In genomic region chr1:153533689-153534201, GRCh38 we compare ENCODE assay signal across 8 cellular contexts. TPM values are rescaled to one million over a fixed set of nuclear protein-coding genes. Genes with fewer than 3 reads are reported as not detected.
DNase-seq lines count a peak whose midpoint lies in the region; ATAC-seq, FAIRE-seq and TF ChIP-seq lines count a peak whose summit lies in the region.

No MANE protein-coding gene starts in this region.

- no peak overlapping the region for H3K27ac ChIP-seq in H1 (ENCODE audit: low read depth, low read length)
- H3K27ac ChIP-seq in muscle layer of colon (ENCODE audit: low read depth, low read length): peak overlapping the region; percentile 92

- peaks cover 42% of the 10 kb centered on the region for H3K36me3 Mint-ChIP-seq in activated CD4-positive, alpha-beta T cell treated with anti-CD3 and anti-CD28 coated beads, Interleukin-2, amount 10 ng/mL, durations not matched to agents 7 days and 5 days (ENCODE audit: low read depth)
- peaks cover 26% of the 10 kb centered on the region for H3K36me3 Mint-ChIP-seq in T-cell

- H3K9ac ChIP-seq in H1 (replicated peaks in 1 of 4; ENCODE audit: extremely low read depth in 1 of 4, low read depth in 3 of 4, low read length in 3 of 4) (no peak overlapping the region), muscle layer of colon (ENCODE audit: low read length) (peak overlapping the region; percentile 94)

- peaks cover 2% of the 10 kb centered on the region for H3K23me2 ChIP-seq in H1 (ENCODE audit: low read depth, low read length)

- no peak for TF ChIP-seq POLR2A in H1 (IDR thresholded peaks at IDR 0.05; ENCODE audit: control extremely low read depth in 1 of 2, low read depth in 2 of 2, low read length in 2 of 2)

- H3K27ac Mint-ChIP-seq in activated CD4-positive, alpha-beta T cell treated with anti-CD3 and anti-CD28 coated beads, Interleukin-2, amount 10 ng/mL, durations not matched to agents 7 days and 5 days: peak overlapping the region; percentile 98
- H3K27ac Mint-ChIP-seq in T-cell: peak overlapping the region; percentile 91 to 97

- no peak for ATAC-seq in T-cell (replicated peaks in 1 of 4)
- ATAC-seq in GM19395 (IDR thresholded peaks at IDR 0.05; ENCODE audit: unreplicated experiment): no peak
- no peak for ATAC-seq in activated CD4-positive, CD25-positive, alpha-beta regulatory T cell treated with anti-CD3 and anti-CD28 coated beads, Interleukin-2, amount 50 U/mL, for 24 hours

- peaks cover 0 to 19% (median 6%) of the 10 kb centered on the region in 4 experiments; a peak in 5 of 7 replicates for H3K27me3 ChIP-seq in H1 (replicated peaks in 1 of 4; ENCODE audit: control insufficient read depth in 3 of 4, extremely low read depth in 1 of 4, insufficient read depth in 3 of 4, low read length in 3 of 4)
- no peaks in the 10 kb centered on the region for H3K27me3 ChIP-seq in muscle layer of colon (ENCODE audit: control insufficient read depth in 1 of 2, insufficient read depth in 2 of 2, low read length in 2 of 2)

- no peak for TF ChIP-seq CTCF in H1 (IDR thresholded peaks at IDR 0.05; ENCODE audit: control extremely low read depth in 1 of 3, insufficient read depth in 1 of 3, low read depth in 1 of 3, low read length in 3 of 3)

- H3K79me2 ChIP-seq in H1 (ENCODE audit: control insufficient read depth in 1 of 2, insufficient read depth in 2 of 2, low read length in 2 of 2): no peaks in the 10 kb centered on the region

- no peak overlapping the region for H3K4ac ChIP-seq in H1 (replicated peaks; ENCODE audit: insufficient read length, low read depth, low read length)

- POLR2A ChIA-PET in activated CD4-positive, alpha-beta T cell treated with anti-CD3 and anti-CD28 coated beads, Interleukin-2, amount 10 ng/mL, durations not matched to agents 7 days and 5 days (lab: Charles Lee): interaction anchor here (1.7 kb wide), 1 partner anchor 34 kb away, joined by 6 read pairs; no protein-coding TSS in a partner anchor
- POLR2A ChIA-PET in T-cell (lab: Charles Lee) (interaction anchor here (1.1 to 1.9 kb wide), 2 partner anchors 35 to 100 kb away, joined by 3 to 7 read pairs; partner anchors contain the start of gene CHTOP (in 1 of the 2)), H1 (lab: Charles Lee; ENCODE audit: partially characterized antibody) (interaction anchor here (0.8 to 3.3 kb wide), 14 partner anchors 11 to 129 kb away, joined by 3 to 17 read pairs (median 5); partner anchors contain the start of genes CHTOP, S100A13 and S100A3)

- H3K4me3 Mint-ChIP-seq in activated CD4-positive, alpha-beta T cell treated with anti-CD3 and anti-CD28 coated beads, Interleukin-2, amount 10 ng/mL, durations not matched to agents 7 days and 5 days: peak overlapping the region; percentile 96
- peak overlapping the region; percentile 90 to 94 (median 94) for H3K4me3 Mint-ChIP-seq in T-cell

- H2AK5ac ChIP-seq in H1 (ENCODE audit: low read depth, low read length): peak overlapping the region; percentile 3; the same call in 1 of the 2 replicates

- no peak overlapping the region for H4K5ac ChIP-seq in H1 (ENCODE audit: insufficient read length, low read depth, low read length)

- no peak overlapping the region for H2AFZ ChIP-seq in H1 (ENCODE audit: low read length)

- no peak for DNase-seq in activated CD4-positive, alpha-beta T cell treated with anti-CD3 and anti-CD28 coated beads, Interleukin-2, amount 10 ng/mL, durations not matched to agents 7 days and 5 days
- no peak for DNase-seq in activated CD4-positive, alpha-beta T cell treated with anti-CD3 and anti-CD28 coated beads, Interleukin-2, amount 50 U/mL, for 1 hour
- DNase-seq in T-cell (no peak), H1 (ENCODE audit: low read depth in 1 of 2, low spot score in 2 of 2) (no peak), NCI-H524 treated with DMSO at 0.1 percent for 48 hours (lab: John Stamatoyannopoulos, UW) (no peak)

- no peak for TF ChIP-seq RAD21 in H1 (IDR thresholded peaks at IDR 0.05 in 1 of 2, conservative IDR thresholded peaks at IDR 0.05 in 1 of 2; ENCODE audit: low read depth in 2 of 2, low read length in 2 of 2)

- peak overlapping the region; percentile 32 for H4K91ac ChIP-seq in H1 (replicated peaks; ENCODE audit: insufficient read length, low read length)

- peaks cover 69% of the 10 kb centered on the region for H3K4me1 Mint-ChIP-seq in activated CD4-positive, alpha-beta T cell treated with anti-CD3 and anti-CD28 coated beads, Interleukin-2, amount 10 ng/mL, durations not matched to agents 7 days and 5 days
- peaks cover 57 to 79% (median 70%) of the 10 kb centered on the region in 3 donors for H3K4me1 Mint-ChIP-seq in T-cell

- H3K4me1 ChIP-seq in H1 (replicated peaks in 1 of 4; ENCODE audit: control insufficient read depth in 3 of 4, insufficient read depth in 4 of 4, low read length in 3 of 4) (peaks cover 15 to 38% (median 24%) of the 10 kb centered on the region in 4 experiments), muscle layer of colon (ENCODE audit: insufficient read depth, low read length) (peaks cover 47% of the 10 kb centered on the region)

- H2BK12ac ChIP-seq in H1 (ENCODE audit: low read depth, low read length): peak overlapping the region; percentile 22; the same call in 1 of the 2 replicates

- H2BK15ac ChIP-seq in H1 (ENCODE audit: low read length): no peak overlapping the region

- WGBS in H1 (ENCODE audit: extremely low coverage in 1 of 2, insufficient coverage in 1 of 2, insufficient read length in 1 of 2, insufficient replicate concordance in 2 of 2, low coverage in 1 of 2, low lambda C conversion rate in 2 of 2, missing lambda C conversion rate in 1 of 2), 2 experiments: 81% methylated on average over 13 of the region's 13 CpGs; no CpG with 5 or more reads in 1 of the 2 experiments

- CTCF ChIA-PET in activated CD4-positive, alpha-beta T cell treated with anti-CD3 and anti-CD28 coated beads, Interleukin-2, amount 10 ng/mL, durations not matched to agents 7 days and 5 days (lab: Charles Lee): interaction anchor here (1.0 to 7.2 kb wide), 15 partner anchors 9 to 453 kb away, joined by 3 to 99 read pairs (median 10); partner anchors contain the start of genes CHTOP, S100A2 and S100A4
- CTCF ChIA-PET in T-cell (lab: Charles Lee): interaction anchor here (0.5 to 3.2 kb wide), 15 partner anchors 7 to 221 kb away, joined by 3 to 35 read pairs (median 8); partner anchors contain the start of genes S100A4 (in 2 of the 2), CHTOP (in 1 of the 2) and S100A5 (in 1 of the 2)
- CTCF ChIA-PET in H1 (lab: Charles Lee; ENCODE audit: partially characterized antibody): interaction anchor here (0.7 to 10.2 kb wide), 34 partner anchors 8 to 393 kb away, joined by 3 to 165 read pairs (median 8); partner anchors contain the start of genes S100A1, S100A13, S100A14 and S100A16

- TF ChIP-seq EP300 in H1 (IDR thresholded peaks at IDR 0.05; ENCODE audit: borderline replicate concordance in 1 of 2, low read depth in 2 of 2, low read length in 2 of 2): no peak

- no peaks in the 10 kb centered on the region for H3K27me3 Mint-ChIP-seq in activated CD4-positive, alpha-beta T cell treated with anti-CD3 and anti-CD28 coated beads, Interleukin-2, amount 10 ng/mL, durations not matched to agents 7 days and 5 days
- no peaks in the 10 kb centered on the region for H3K27me3 Mint-ChIP-seq in T-cell

- H3K36me3 ChIP-seq in H1 (ENCODE audit: control insufficient read depth in 2 of 4, insufficient read depth in 4 of 4, low read length in 3 of 4) (no peaks in the 10 kb centered on the region), muscle layer of colon (ENCODE audit: insufficient read depth, low read length) (peaks cover 6% of the 10 kb centered on the region)

- H3K56ac ChIP-seq in H1 (replicated peaks; ENCODE audit: insufficient read length, low read depth, low read length): no peak overlapping the region

- H3K79me1 ChIP-seq in H1 (ENCODE audit: low read depth, low read length): no peaks in the 10 kb centered on the region

- peak overlapping the region; percentile 17; the same call in 1 of the 2 replicates for H3K18ac ChIP-seq in H1 (ENCODE audit: extremely low read depth, low read length)

- H2BK20ac ChIP-seq in H1 (ENCODE audit: low read length): peak overlapping the region; percentile 23; the same call in 1 of the 2 replicates

- H3K4me2 ChIP-seq in H1 (ENCODE audit: insufficient read depth in 1 of 2, low read depth in 2 of 2, low read length in 2 of 2): peak overlapping the region; percentile 60 to 69

- H2BK120ac ChIP-seq in H1 (replicated peaks; ENCODE audit: low read depth, low read length): no peak overlapping the region

- no peak for FAIRE-seq in H1 (lab: Jason Lieb, UNC)

- H3K4me3 ChIP-seq in H1 (ENCODE audit: extremely low read depth in 1 of 4, insufficient read depth in 2 of 4, low read depth in 3 of 4, low read length in 4 of 4) (peak overlapping the region in 3 of 4 experiments; percentile 3 to 54 (median 9); a peak in 3 of 8 replicates), muscle layer of colon (ENCODE audit: low read depth in 1 of 2, low read length in 2 of 2) (peak overlapping the region; percentile 82 to 91)

- no peaks in the 10 kb centered on the region for H3K9me3 ChIP-seq in H1 (ENCODE audit: insufficient read depth in 2 of 2, low read depth in 1 of 2, low read length in 1 of 2)
- no peaks in the 10 kb centered on the region for H3K9me3 ChIP-seq in muscle layer of colon (ENCODE audit: low read length)

- H4K8ac ChIP-seq in H1 (ENCODE audit: extremely low read depth, insufficient read depth, low read length): no peak overlapping the region

- H3K14ac ChIP-seq in H1 (ENCODE audit: insufficient read length): no peak overlapping the region

- H4K20me1 ChIP-seq in H1 (replicated peaks in 1 of 2; ENCODE audit: control insufficient read depth in 1 of 2, insufficient read depth in 2 of 2, low read length in 2 of 2): no peaks in the 10 kb centered on the region

- no peaks in the 10 kb centered on the region for H3K9me3 Mint-ChIP-seq in activated CD4-positive, alpha-beta T cell treated with anti-CD3 and anti-CD28 coated beads, Interleukin-2, amount 10 ng/mL, durations not matched to agents 7 days and 5 days
- H3K9me3 Mint-ChIP-seq in T-cell: no peaks in the 10 kb centered on the region

- no peak overlapping the region for H3K23ac ChIP-seq in H1 (ENCODE audit: insufficient read length)

- no peak overlapping the region for H2BK5ac ChIP-seq in H1 (ENCODE audit: low read depth, low read length)

RNA-seq across cellular contexts. Expression of gene S100A6, which starts 2.0 kb away (rescaled TPM):
- total RNA-seq in activated CD4-positive, alpha-beta T cell treated with anti-CD3 and anti-CD28 coated beads, Interleukin-2, amount 10 ng/mL, durations not matched to agents 7 days and 5 days: 100 to 1,000 TPM; 444 to 557 TPM
- 100 to 1,000 TPM; 200 to 467 (median 400) TPM for total RNA-seq in T-cell
- total RNA-seq in H1 (2021; fragmentation: NEBNext Ultra II Directional; extraction: Animal tissue kit (Norgen Biotek cat#: 25700)): 11.1 and 11.5 TPM in 2 replicates
- polyA plus RNA-seq in H1 (2011; rRNA removed): 45.8 and 63.0 TPM in 2 replicates
- polyA plus RNA-seq in H1 (2011; cell fraction: cytosol; rRNA removed): 41.4 TPM
- polyA plus RNA-seq in H1 (2011; cell fraction: nucleus; rRNA removed): 29.9 TPM
- polyA plus RNA-seq in H1 (2012, experiment 1 of 2): 38.9 to 50.1 TPM (median 45.3 TPM) in 4 replicates
- polyA plus RNA-seq in H1 (2012, experiment 2 of 2): 57.1 TPM
- polyA plus RNA-seq in H1 (2013, experiment 1 of 2): 12.2 TPM
- 12.1 TPM for polyA plus RNA-seq in H1 (2013, experiment 2 of 2)
- 7.9 and 10.3 TPM in 2 replicates for polyA minus RNA-seq in H1 (2011; rRNA and poly(A)+ RNA removed)
- polyA minus RNA-seq in H1 (2011; cell fraction: cytosol; rRNA and poly(A)+ RNA removed): 29.6 TPM
- polyA minus RNA-seq in H1 (2011; cell fraction: nucleus; rRNA and poly(A)+ RNA removed): 15.6 TPM

RNA-seq across cellular contexts. Expression of gene S100A5, which starts 7.0 kb away (rescaled TPM):
- 1 to 10 TPM; 3.0 to 3.8 TPM for total RNA-seq in activated CD4-positive, alpha-beta T cell treated with anti-CD3 and anti-CD28 coated beads, Interleukin-2, amount 10 ng/mL, durations not matched to agents 7 days and 5 days
- total RNA-seq in T-cell: 1 to 10 TPM in 3 of 5 donors, under 1 TPM in 1, not detected in 1; 0.36 to 1.6 (median 1.2) TPM
- not detected in 2 replicates for total RNA-seq in H1 (2021; fragmentation: NEBNext Ultra II Directional; extraction: Animal tissue kit (Norgen Biotek cat#: 25700))
- polyA plus RNA-seq in H1 (2011; rRNA removed): not detected in 2 replicates
- polyA plus RNA-seq in H1 (2011; cell fraction: cytosol; rRNA removed): not detected
- not detected for polyA plus RNA-seq in H1 (2011; cell fraction: nucleus; rRNA removed)
- polyA plus RNA-seq in H1 (2012, experiment 1 of 2): not detected in 4 replicates
- not detected for polyA plus RNA-seq in H1 (2012, experiment 2 of 2)
- polyA plus RNA-seq in H1 (2013, experiment 1 of 2): 0.08 TPM
- not detected for polyA plus RNA-seq in H1 (2013, experiment 2 of 2)
- 0.69 TPM in 1 of 2 replicates, not detected in the other for polyA minus RNA-seq in H1 (2011; rRNA and poly(A)+ RNA removed)
- not detected for polyA minus RNA-seq in H1 (2011; cell fraction: cytosol; rRNA and poly(A)+ RNA removed)
- not detected for polyA minus RNA-seq in H1 (2011; cell fraction: nucleus; rRNA and poly(A)+ RNA removed)

RNA-seq across cellular contexts. Expression of gene S100A4, which starts 11.9 kb away (rescaled TPM):
- total RNA-seq in activated CD4-positive, alpha-beta T cell treated with anti-CD3 and anti-CD28 coated beads, Interleukin-2, amount 10 ng/mL, durations not matched to agents 7 days and 5 days: 100 to 1,000 TPM; 678 to 905 TPM
- total RNA-seq in T-cell: 100 to 1,000 TPM; 297 to 698 (median 384) TPM
- 36.3 and 39.6 TPM in 2 replicates for total RNA-seq in H1 (2021; fragmentation: NEBNext Ultra II Directional; extraction: Animal tissue kit (Norgen Biotek cat#: 25700))
- 43.3 and 85.4 TPM in 2 replicates for polyA plus RNA-seq in H1 (2011; rRNA removed)
- 48.1 TPM for polyA plus RNA-seq in H1 (2011; cell fraction: cytosol; rRNA removed)
- 16.4 TPM for polyA plus RNA-seq in H1 (2011; cell fraction: nucleus; rRNA removed)
- polyA plus RNA-seq in H1 (2012, experiment 1 of 2): 45.5 to 53.5 TPM (median 49.9 TPM) in 4 replicates
- 137 TPM for polyA plus RNA-seq in H1 (2012, experiment 2 of 2)
- 70.2 TPM for polyA plus RNA-seq in H1 (2013, experiment 1 of 2)
- 68.2 TPM for polyA plus RNA-seq in H1 (2013, experiment 2 of 2)
- polyA minus RNA-seq in H1 (2011; rRNA and poly(A)+ RNA removed): 13.4 and 13.9 TPM in 2 replicates
- 9.5 TPM for polyA minus RNA-seq in H1 (2011; cell fraction: cytosol; rRNA and poly(A)+ RNA removed)
- polyA minus RNA-seq in H1 (2011; cell fraction: nucleus; rRNA and poly(A)+ RNA removed): 11.6 TPM

RNA-seq across cellular contexts. Expression of gene S100A3, which starts 15.3 kb away (rescaled TPM):
- total RNA-seq in activated CD4-positive, alpha-beta T cell treated with anti-CD3 and anti-CD28 coated beads, Interleukin-2, amount 10 ng/mL, durations not matched to agents 7 days and 5 days: not detected
- total RNA-seq in T-cell: not detected
- total RNA-seq in H1 (2021; fragmentation: NEBNext Ultra II Directional; extraction: Animal tissue kit (Norgen Biotek cat#: 25700)): 0.47 TPM in 1 of 2 replicates, not detected in the other
- polyA plus RNA-seq in H1 (2011; rRNA removed): 0.26 and 0.77 TPM in 2 replicates
- polyA plus RNA-seq in H1 (2011; cell fraction: cytosol; rRNA removed): 1.1 TPM
- polyA plus RNA-seq in H1 (2011; cell fraction: nucleus; rRNA removed): 0.43 TPM
- not detected in 4 replicates for polyA plus RNA-seq in H1 (2012, experiment 1 of 2)
- not detected for polyA plus RNA-seq in H1 (2012, experiment 2 of 2)
- 0.14 TPM for polyA plus RNA-seq in H1 (2013, experiment 1 of 2)
- 0.24 TPM for polyA plus RNA-seq in H1 (2013, experiment 2 of 2)
- polyA minus RNA-seq in H1 (2011; rRNA and poly(A)+ RNA removed): not detected in 2 replicates
- polyA minus RNA-seq in H1 (2011; cell fraction: cytosol; rRNA and poly(A)+ RNA removed): not detected
- not detected for polyA minus RNA-seq in H1 (2011; cell fraction: nucleus; rRNA and poly(A)+ RNA removed)

RNA-seq across cellular contexts. Expression of gene S100A2, which starts 31.9 kb away (rescaled TPM):
- total RNA-seq in activated CD4-positive, alpha-beta T cell treated with anti-CD3 and anti-CD28 coated beads, Interleukin-2, amount 10 ng/mL, durations not matched to agents 7 days and 5 days: 1 to 10 TPM in 1 of 2 experiments, under 1 TPM in 1; 0.50 to 1.8 TPM
- total RNA-seq in T-cell: under 1 TPM in 1 of 5 donors, not detected in 4; 0.66 TPM
- total RNA-seq in H1 (2021; fragmentation: NEBNext Ultra II Directional; extraction: Animal tissue kit (Norgen Biotek cat#: 25700)): 2.0 TPM in 1 of 2 replicates, not detected in the other
- polyA plus RNA-seq in H1 (2011; rRNA removed): 0.71 and 0.86 TPM in 2 replicates
- 1.1 TPM for polyA plus RNA-seq in H1 (2011; cell fraction: cytosol; rRNA removed)
- 0.78 TPM for polyA plus RNA-seq in H1 (2011; cell fraction: nucleus; rRNA removed)
- 0.69 to 2.1 TPM (median 1.2 TPM) in 4 replicates for polyA plus RNA-seq in H1 (2012, experiment 1 of 2)
- 0.20 TPM for polyA plus RNA-seq in H1 (2012, experiment 2 of 2)
- 2.0 TPM for polyA plus RNA-seq in H1 (2013, experiment 1 of 2)
- polyA plus RNA-seq in H1 (2013, experiment 2 of 2): 2.6 TPM
- polyA minus RNA-seq in H1 (2011; rRNA and poly(A)+ RNA removed): 0.60 TPM in 1 of 2 replicates, not detected in the other
- not detected for polyA minus RNA-seq in H1 (2011; cell fraction: cytosol; rRNA and poly(A)+ RNA removed)
- not detected for polyA minus RNA-seq in H1 (2011; cell fraction: nucleus; rRNA and poly(A)+ RNA removed)

Comparison
In these comparisons a context has a peak if more than half of its experiments do, and no peak if none do; other contexts are left out.
1. RNA of gene S100A6, which starts 2.0 kb away (total RNA-seq): 444 to 557 TPM in activated CD4-positive, alpha-beta T cell treated with anti-CD3 and anti-CD28 coated beads, Interleukin-2, amount 10 ng/mL, durations not matched to agents 7 days and 5 days and 200 to 467 TPM in T-cell; 11.1 to 11.5 TPM in H1; every median in the first group is over 10 times any median in the second.